Comparison of ENCODE assay signal across 21 cellular contexts in genomic region chr10:99519690-99520039, GRCh38. TPM values are rescaled to one million over a fixed set of nuclear protein-coding genes. Genes with fewer than 3 reads are reported as not detected.
DNase-seq lines count a peak whose midpoint lies in the region; ATAC-seq and TF ChIP-seq lines count a peak whose summit lies in the region.
"Had no signal": no experiment of that assay in that cellular context is flagged by ENCODE, and none has a peak within 500 bp of the region (broad histone marks: within the 10 kb centered on the region; RNA-seq: fewer than 3 reads in every experiment).

No MANE protein-coding gene starts in this region.

- H3K23ac ChIP-seq in trophoblast cell (ENCODE audit: low read length): no peak overlapping the region

- no peak overlapping the region for H4K12ac ChIP-seq in trophoblast cell (ENCODE audit: low read depth, low read length)

- H3K9ac ChIP-seq in iPS-18a (ENCODE audit: low read length) (no peak overlapping the region), trophoblast cell (ENCODE audit: low read length) (no peak overlapping the region)
- H3K9ac ChIP-seq: GM23248 had no signal

- TF ChIP-seq CTCF in GM23338 (conservative IDR thresholded peaks at IDR 0.05; ENCODE audit: low read depth in 2 of 2) (no peak), Peyer's patch (IDR thresholded peaks at IDR 0.05) (no peak)

- H4K20me1 ChIP-seq in GM23338 (replicated peaks; ENCODE audit: insufficient read depth): peaks cover 24% of the 10 kb centered on the region

- no peak overlapping the region for H3K14ac ChIP-seq in trophoblast cell (ENCODE audit: low read length)

- peak overlapping the region; percentile 67; the same call in 1 of the 2 replicates for H2AFZ ChIP-seq in GM23338
- no peak overlapping the region for H2AFZ ChIP-seq in trophoblast cell (ENCODE audit: insufficient read depth, low read length, poor library complexity)
- H2AFZ ChIP-seq: GM23248 had no signal

- H3K4me2 ChIP-seq in GM23338 (peak overlapping the region; percentile 72), trophoblast cell (ENCODE audit: low read length) (peak overlapping the region; percentile 74)

- peaks cover 32% of the 10 kb centered on the region for H3K4me1 Mint-ChIP-seq in GM23338

- no peak for TF ChIP-seq POLR2A in Peyer's patch (IDR thresholded peaks at IDR 0.05)

- H3K18ac ChIP-seq in trophoblast cell (ENCODE audit: low read length): no peak overlapping the region

- H3K9me3 Mint-ChIP-seq in GM23338: 0 out of 3 replicates have a peak, but pooled peaks cover 2% of the 10 kb centered on the region
- H3K9me3 Mint-ChIP-seq: HFFc6 had no signal

- H3K27ac ChIP-seq in GM23338 (ENCODE audit: low read depth): no peak overlapping the region
- peak overlapping the region; percentile 60 to 92 (median 72) for H3K27ac ChIP-seq in Peyer's patch
- no peak overlapping the region for H3K27ac ChIP-seq in iPS-18a (ENCODE audit: low read length)
- no peak overlapping the region for H3K27ac ChIP-seq in trophoblast cell (ENCODE audit: low read depth, low read length)
- H3K27ac ChIP-seq: GM23248 had no signal

- no peak overlapping the region for H3K27ac Mint-ChIP-seq in GM23338
- H3K27ac Mint-ChIP-seq: CD4-positive, alpha-beta memory T cell; HFFc6 had no signal

- no peaks in the 10 kb centered on the region for H3K9me2 ChIP-seq in GM23338 (ENCODE audit: insufficient read depth)

- peak overlapping the region; percentile 63 for H3K4me3 Mint-ChIP-seq in GM23338
- H3K4me3 Mint-ChIP-seq: CD4-positive, alpha-beta memory T cell; HFFc6; IgD-negative memory B cell had no signal

- H2BK120ac ChIP-seq in trophoblast cell (ENCODE audit: insufficient read depth, low read length, poor library complexity): no peak overlapping the region

- peaks cover 18% of the 10 kb centered on the region for H3K79me1 ChIP-seq in trophoblast cell (ENCODE audit: low read length)

- H2AK5ac ChIP-seq in trophoblast cell (ENCODE audit: low read length): no peak overlapping the region

- H3K4me3 ChIP-seq in GM23338 (peak overlapping the region; percentile 51), Peyer's patch (peak overlapping the region in 2 of 4 donors; percentile 29 to 41), iPS-18a (ENCODE audit: low read length) (peak overlapping the region; percentile 29), trophoblast cell (ENCODE audit: low read depth, low read length) (no peak overlapping the region)
- H3K4me3 ChIP-seq: GM23248 had no signal

- H3K27me3 ChIP-seq in GM23338 (ENCODE audit: insufficient read depth): peaks cover 100% of the 10 kb centered on the region
- peaks cover 0 to 5% of the 10 kb centered on the region in 2 donors for H3K27me3 ChIP-seq in Peyer's patch
- peaks cover 100% of the 10 kb centered on the region for H3K27me3 ChIP-seq in iPS-18a (ENCODE audit: control insufficient read depth, insufficient read depth, low read length)
- peaks cover 28% of the 10 kb centered on the region for H3K27me3 ChIP-seq in trophoblast cell (ENCODE audit: insufficient read depth, low read length)

- H3F3A ChIP-seq in GM23338 (replicated peaks; ENCODE audit: low read depth): peaks cover 29% of the 10 kb centered on the region

- no peak overlapping the region for H2BK12ac ChIP-seq in trophoblast cell (ENCODE audit: low read length)

- no peak for ATAC-seq in GM23338
- ATAC-seq: PC-3 had no signal

- H3K36me3 Mint-ChIP-seq in GM23338 (ENCODE audit: low read depth): no peaks in the 10 kb centered on the region
- H3K36me3 Mint-ChIP-seq: CD4-positive, alpha-beta memory T cell had no signal

- no peak for DNase-seq in GM23338 (ENCODE audit: low spot score)
- no peak for DNase-seq in Peyer's patch
- DNase-seq in trophoblast cell: no peak
- no peak for DNase-seq in foreskin melanocyte
- DNase-seq in NCI-H69 (lab: John Stamatoyannopoulos, UW): no peak
- no peak for DNase-seq in stimulated activated CD4-positive, alpha-beta T cell treated with anti-CD3 and anti-CD28 coated beads, Interleukin-2, amount 100 ng/mL, for 24 hours
- DNase-seq in NK-92 (lab: John Stamatoyannopoulos, UW; ENCODE audit: unreplicated experiment): no peak
- DNase-seq: CD4-positive, alpha-beta memory T cell; DMS79; GM23248; HFFc6; Kasumi-1; MM.1S; NCI-H1092 treated with DMSO at 0.1 percent for 48 hours; NCI-H1694 treated with DMSO at 0.1 percent for 48 hours; NCI-H446; NCI-H774; PC-3 had no signal

- H3K79me2 ChIP-seq in GM23338 (replicated peaks; ENCODE audit: insufficient read depth): no peaks in the 10 kb centered on the region
- no peaks in the 10 kb centered on the region for H3K79me2 ChIP-seq in trophoblast cell (ENCODE audit: control insufficient read depth, insufficient read depth, low read length, poor library complexity)

- WGBS in trophoblast cell (ENCODE audit: extremely low coverage, insufficient coverage, insufficient read length): no CpG with 5 or more reads among the region's 7 CpGs

- H3K4ac ChIP-seq in trophoblast cell (ENCODE audit: low read depth, low read length): no peak overlapping the region

- no peak overlapping the region for H2BK5ac ChIP-seq in trophoblast cell (ENCODE audit: low read depth, low read length, poor library complexity)

- H3K4me1 ChIP-seq in GM23338 (ENCODE audit: insufficient read depth) (peaks cover 46% of the 10 kb centered on the region), Peyer's patch (peaks cover 0 to 42% (median 0%) of the 10 kb centered on the region in 4 donors), iPS-18a (ENCODE audit: control insufficient read depth, low read depth, low read length) (peaks cover 14% of the 10 kb centered on the region), trophoblast cell (ENCODE audit: control insufficient read depth in 1 of 2, insufficient read depth in 2 of 2, low read length in 2 of 2) (peaks cover 33 to 41% of the 10 kb centered on the region in 2 experiments)

- no peak overlapping the region for H4K91ac ChIP-seq in trophoblast cell (ENCODE audit: low read depth, low read length)

- H3K27me3 Mint-ChIP-seq in GM23338 (ENCODE audit: insufficient read depth, low read depth, poor library complexity): peaks cover 88% of the 10 kb centered on the region

- H3K36me3 ChIP-seq in GM23338 (ENCODE audit: insufficient read depth) (no peaks in the 10 kb centered on the region), Peyer's patch (no peaks in the 10 kb centered on the region), iPS-18a (ENCODE audit: control insufficient read depth, low read depth, low read length) (no peaks in the 10 kb centered on the region), trophoblast cell (ENCODE audit: control insufficient read depth in 1 of 2, insufficient read depth in 2 of 2, low read length in 2 of 2) (no peaks in the 10 kb centered on the region)

- H3K9me3 ChIP-seq in Peyer's patch: peaks cover 0 to 4% (median 0%) of the 10 kb centered on the region in 4 donors
- no peaks in the 10 kb centered on the region for H3K9me3 ChIP-seq in iPS-18a (ENCODE audit: control insufficient read depth, low read depth, low read length)
- H3K9me3 ChIP-seq in trophoblast cell (ENCODE audit: insufficient read depth, low read depth, low read length): peaks cover under 1% of the 10 kb centered on the region

- peak overlapping the region; percentile 33 for H4K8ac ChIP-seq in trophoblast cell (ENCODE audit: low read depth, low read length)

TF ChIP-seq in GM23338, 12 proteins besides CTCF, POLR2A, EP300 and RAD21:
- TF ChIP-seq ZNF331 (CRISPR knock-in tag; IDR thresholded peaks at IDR 0.05; ENCODE audit: low read depth) (no peak), ZNF114 (CRISPR knock-in tag; IDR thresholded peaks at IDR 0.05) (no peak), EZH2phosphoT487 (IDR thresholded peaks at IDR 0.05; ENCODE audit: unreplicated experiment) (no peak), JUNB (IDR thresholded peaks at IDR 0.05; ENCODE audit: unreplicated experiment) (no peak), ETS1 (IDR thresholded peaks at IDR 0.05) (no peak)

RNA-seq across cellular contexts. Expression of gene NKX2-3, which starts 13.1 kb away (rescaled TPM):
- total RNA-seq in GM23338 (2014; rRNA removed; shearing (Covaris generic)): not detected in 2 replicates
- not detected in 2 replicates for polyA plus RNA-seq in GM23338 (2016; fragmentation: Nextera tagmentation; extraction: Ambion mirVana)
- 10 to 100 TPM in 2 of 4 donors, 1 to 10 TPM in 2; 4.9 to 19.0 (median 8.7) TPM for total RNA-seq in Peyer's patch
- 6.7 and 7.6 TPM in 2 replicates for polyA plus RNA-seq in trophoblast cell (2013)
- total RNA-seq: CD4-positive, alpha-beta memory T cell; GM23248; HFFc6 had no signal
- polyA plus RNA-seq: BJ, GM23248, IgD-negative memory B cell had no signal

Comparison
In these comparisons a context has a peak if more than half of its experiments do, and no peak if none do; other contexts are left out.
1. H3K27ac ChIP-seq: peak in Peyer's patch (4 of 4); none in GM23338 (single experiment), iPS-18a (single experiment) and trophoblast cell (single experiment).